ENCODE assay signal across 24 cellular contexts in genomic region chr3:95341314-95341713, GRCh38.
DNase-seq lines count a peak whose midpoint lies in the region; ATAC-seq, FAIRE-seq and TF ChIP-seq lines count a peak whose summit lies in the region.
"Had no signal": no experiment of that assay in that cellular context is flagged by ENCODE, and none has a peak within 500 bp of the region (broad histone marks: within the 10 kb centered on the region; RNA-seq: fewer than 3 reads in every experiment).

No MANE protein-coding gene starts in this region.

- H2BK5ac ChIP-seq in mesenchymal stem cell (ENCODE audit: low read depth, low read length, poor library complexity, severe bottlenecking), result no peak overlapping the region

- no peak overlapping the region for H2BK12ac ChIP-seq in mesenchymal stem cell (ENCODE audit: low read length in 2 of 2)

- H3K4me1 ChIP-seq in kidney (ENCODE audit: control insufficient read depth in 1 of 2, insufficient read depth in 1 of 2, low read depth in 1 of 2, low read length in 2 of 2) (peaks cover 2 to 11% of the 10 kb centered on the region in 2 donors), mesenchymal stem cell (ENCODE audit: control insufficient read depth, insufficient read depth, low read depth, low read length) (peaks cover 3% of the 10 kb centered on the region)
- H3K4me1 ChIP-seq: esophagus squamous epithelium, foreskin keratinocyte, heart left ventricle had no signal

- intact Hi-C loops in kidney (cut with DNase I), result no loop called here

- H2AK5ac ChIP-seq in mesenchymal stem cell (ENCODE audit: low read length, severe bottlenecking), result no peak overlapping the region

- peak; percentile 25 for FAIRE-seq in kidney (lab: Jason Lieb, UNC)

- no peak overlapping the region for H2BK15ac ChIP-seq in mesenchymal stem cell (ENCODE audit: low read depth, poor library complexity, severe bottlenecking)

- no peak for ATAC-seq in HG02852 (IDR thresholded peaks at IDR 0.05; ENCODE audit: unreplicated experiment)
- ATAC-seq: activated CD8-positive, alpha-beta T cell treated with anti-CD3 and anti-CD28 coated beads for 36 hours; activated T-helper 17 cell treated with anti-CD3 and anti-CD28 coated beads, Interleukin-2, amount 50 U/mL, for 72 hours; foreskin keratinocyte; HCT116; heart left ventricle; stimulated activated effector memory CD8-positive, alpha-beta T cell treated with anti-CD3 and anti-CD28 coated beads, Interleukin-12 subunit alpha, Interleukin-12 subunit beta, amount 100 ng/mL, for 72 hours had no signal

- H3K4ac ChIP-seq in mesenchymal stem cell (ENCODE audit: low read depth in 1 of 2, low read length in 2 of 2), result no peak overlapping the region

- H3K23ac ChIP-seq in mesenchymal stem cell (ENCODE audit: low read length in 2 of 2), result no peak overlapping the region

- H3K27ac ChIP-seq in kidney (ENCODE audit: low read depth in 2 of 2, low read length in 2 of 2) (no peak overlapping the region), mesenchymal stem cell (ENCODE audit: low read length, poor library complexity, severe bottlenecking) (peak overlapping the region; percentile 25)
- H3K27ac ChIP-seq: esophagus squamous epithelium, foreskin keratinocyte, heart left ventricle had no signal

- H3K9ac ChIP-seq in kidney (ENCODE audit: low read length in 2 of 2) (no peak overlapping the region), mesenchymal stem cell (ENCODE audit: low read length) (no peak overlapping the region)

- no peak overlapping the region for H2AFZ ChIP-seq in mesenchymal stem cell (ENCODE audit: low read depth, low read length)

- no peak overlapping the region for H3K14ac ChIP-seq in mesenchymal stem cell (ENCODE audit: low read length in 2 of 2)

- H4K8ac ChIP-seq in mesenchymal stem cell (ENCODE audit: low read length), result no peak overlapping the region

- DNase-seq in NCI-H510A treated with DMSO at 0.1 percent for 48 hours (lab: John Stamatoyannopoulos, UW) (peak; percentile 1), NCI-H510A (lab: John Stamatoyannopoulos, UW) (no peak), kidney (peak; percentile 84), mesenchymal stem cell (no peak), NOMO-1 treated with DMSO at 0.1 percent for 48 hours (lab: John Stamatoyannopoulos, UW; ENCODE audit: unreplicated experiment) (no peak), Kasumi-1 (lab: John Stamatoyannopoulos, UW) (no peak), MG63 (no peak)
- DNase-seq: 8988T; activated CD8-positive, alpha-beta memory T cell treated with anti-CD3 and anti-CD28 coated beads, Interleukin-2, amount 50 U/mL, for 48 hours; activated CD8-positive, alpha-beta T cell treated with anti-CD3 and anti-CD28 coated beads for 36 hours; activated naive CD4-positive, alpha-beta T cell treated with anti-CD3 and anti-CD28 coated beads, Interleukin-2, amount 50 U/mL, for 16 hours; C1 segment of cervical spinal cord; cerebellar nuclear complex; esophagus squamous epithelium; foreskin keratinocyte; NCI-H2029 treated with DMSO at 0.1 percent for 48 hours; posterior cingulate gyrus; SW 1271; trophoblast cell had no signal

- H2BK120ac ChIP-seq in mesenchymal stem cell (ENCODE audit: low read depth, low read length), result no peak overlapping the region

- no peaks in the 10 kb centered on the region for H3K36me3 ChIP-seq in kidney (ENCODE audit: control insufficient read depth in 1 of 2, insufficient read depth in 2 of 2, low read length in 2 of 2)
- no peaks in the 10 kb centered on the region for H3K36me3 ChIP-seq in mesenchymal stem cell (ENCODE audit: control insufficient read depth in 1 of 2, insufficient read depth in 2 of 2, low read depth in 1 of 2, low read length in 2 of 2)
- H3K36me3 ChIP-seq in MG63, result no peaks in the 10 kb centered on the region
- H3K36me3 ChIP-seq: esophagus squamous epithelium, heart left ventricle had no signal

- H3K18ac ChIP-seq in mesenchymal stem cell (ENCODE audit: low read depth in 1 of 2, low read length in 2 of 2), result no peak overlapping the region

- TF ChIP-seq CTCF in kidney (IDR thresholded peaks at IDR 0.05; ENCODE audit: borderline replicate concordance, extremely low read depth, insufficient read depth), result no peak

- WGBS in mesenchymal stem cell, result 74% methylated on average over 8 of the region's 8 CpGs

- H3K27me3 ChIP-seq in mesenchymal stem cell (ENCODE audit: control insufficient read depth in 1 of 2, insufficient read depth in 1 of 2, low read length in 2 of 2) (no peaks in the 10 kb centered on the region), MG63 (no peaks in the 10 kb centered on the region)
- H3K27me3 ChIP-seq: esophagus squamous epithelium, foreskin keratinocyte, heart left ventricle had no signal

- H3K4me2 ChIP-seq in mesenchymal stem cell (ENCODE audit: low read length, poor library complexity, severe bottlenecking), result peak overlapping the region; percentile 52

- H3K4me3 ChIP-seq in kidney (ENCODE audit: low read length in 2 of 2) (no peak overlapping the region), mesenchymal stem cell (ENCODE audit: insufficient read depth in 1 of 2, low read depth in 1 of 2, low read length in 2 of 2) (no peak overlapping the region), MG63 (no peak overlapping the region)
- H3K4me3 ChIP-seq: esophagus squamous epithelium, heart left ventricle had no signal

- H3K9me3 ChIP-seq in kidney (ENCODE audit: control insufficient read depth in 1 of 2, low read length in 2 of 2) (no peaks in the 10 kb centered on the region), mesenchymal stem cell (ENCODE audit: control insufficient read depth, low read length) (no peaks in the 10 kb centered on the region), MG63 (no peaks in the 10 kb centered on the region)
- H3K9me3 ChIP-seq: esophagus squamous epithelium, heart left ventricle had no signal

- H3K79me1 ChIP-seq in mesenchymal stem cell (replicated peaks; ENCODE audit: low read length, poor library complexity, severe bottlenecking), result no peaks in the 10 kb centered on the region

- no peak overlapping the region for H4K91ac ChIP-seq in mesenchymal stem cell (ENCODE audit: low read length)

Comparison
In these comparisons a context has a peak if more than half of its experiments do, and no peak if none do; other contexts are left out.
1. DNase-seq: peak in NCI-H510A treated with DMSO at 0.1 percent for 48 hours (single experiment) and kidney (single experiment); none in NCI-H510A (single experiment), mesenchymal stem cell (single experiment), NOMO-1 treated with DMSO at 0.1 percent for 48 hours (single experiment), Kasumi-1 (0 of 2) and MG63 (single experiment).